ENCODE assay signal across 13 cellular contexts in genomic region chr7:121510302-121510701, GRCh38.
A peak's percentile ranks its signal among the peaks of the same experiment; 100 is the strongest.
DNase-seq lines count a peak whose midpoint lies in the region; ATAC-seq and TF ChIP-seq lines count a peak whose summit lies in the region.
"Had no signal": no experiment of that assay in that cellular context is flagged by ENCODE, and none has a peak within 500 bp of the region (broad histone marks: within the 10 kb centered on the region; RNA-seq: fewer than 3 reads in every experiment).

No MANE protein-coding gene starts in this region.

- no peaks in the 10 kb centered on the region for H3K4me1 ChIP-seq in adrenal gland (replicated peaks in 1 of 2)
- H3K4me1 ChIP-seq in lower lobe of right lung, result no peaks in the 10 kb centered on the region
- H3K4me1 ChIP-seq in uterus, result no peaks in the 10 kb centered on the region
- no peaks in the 10 kb centered on the region for H3K4me1 ChIP-seq in heart left ventricle

- TF ChIP-seq CTCF in HFF-Myc (IDR thresholded peaks at IDR 0.05; ENCODE audit: low read depth, low read length, missing control alignments) (peak; percentile 16), adrenal gland (IDR thresholded peaks at IDR 0.05) (peak in 4 of 6 experiments; percentile 19 to 34 (median 32)), lower lobe of right lung (IDR thresholded peaks at IDR 0.05) (peak; percentile 20), uterus (IDR thresholded peaks at IDR 0.05) (no peak), CD14-positive monocyte (IDR thresholded peaks at IDR 0.05) (no peak), heart left ventricle (IDR thresholded peaks at IDR 0.05) (peak in 3 of 12 donors; percentile 10 to 32 (median 12))

- no peak overlapping the region for H3K27ac Mint-ChIP-seq in activated CD4-positive, alpha-beta T cell treated with anti-CD3 and anti-CD28 coated beads for 36 hours
- H3K27ac Mint-ChIP-seq in activated CD4-positive, alpha-beta T cell treated with anti-CD3 and anti-CD28 coated beads, Interleukin-2, amount 10 ng/mL, durations not matched to agents 7 days and 5 days, result no peak overlapping the region
- H3K27ac Mint-ChIP-seq in CD14-positive monocyte, result no peak overlapping the region
- H3K27ac Mint-ChIP-seq: activated B cell treated with CpG ODN at 0.5 μM for 24 hours had no signal

- intact Hi-C loops in activated CD4-positive, alpha-beta T cell treated with anti-CD3 and anti-CD28 coated beads for 36 hours (cut with DNase I, micrococcal nuclease), result loop anchor here in 1 of 2 experiments (1.0 kb wide), 1 partner anchor 144 kb away; no protein-coding TSS in a partner anchor
- intact Hi-C loops in adrenal gland (cut with DNase I) (no loop called here), lower lobe of right lung (cut with DNase I) (no loop called here), uterus (cut with DNase I; ENCODE audit: low total_unique reads) (no loop called here), CD14-positive monocyte (cut with micrococcal nuclease) (no loop called here), heart left ventricle (cut with DNase I) (no loop called here)

- no peak for ATAC-seq in activated CD4-positive, alpha-beta T cell treated with anti-CD3 and anti-CD28 coated beads for 36 hours
- ATAC-seq in lower lobe of right lung (peak in 1 of 2 donors; percentile 21), heart left ventricle (no peak)
- ATAC-seq: activated T-cell treated with anti-CD3 and anti-CD28 coated beads, Interleukin-2, amount 50 U/mL, for 4 hours had no signal

- H3K4me3 ChIP-seq in HFF-Myc (replicated peaks; ENCODE audit: low read depth, low read length) (peak overlapping the region; percentile 15), adrenal gland (no peak overlapping the region), lower lobe of right lung (no peak overlapping the region), uterus (no peak overlapping the region), heart left ventricle (no peak overlapping the region)
- H3K4me3 ChIP-seq: dorsolateral prefrontal cortex had no signal

- no peaks in the 10 kb centered on the region for H3K36me3 Mint-ChIP-seq in activated CD4-positive, alpha-beta T cell treated with anti-CD3 and anti-CD28 coated beads for 36 hours (ENCODE audit: low read depth)
- peaks cover 15% of the 10 kb centered on the region for H3K36me3 Mint-ChIP-seq in activated CD4-positive, alpha-beta T cell treated with anti-CD3 and anti-CD28 coated beads, Interleukin-2, amount 10 ng/mL, durations not matched to agents 7 days and 5 days (ENCODE audit: low read depth)
- H3K36me3 Mint-ChIP-seq in CD14-positive monocyte, result no peaks in the 10 kb centered on the region

- H3K9me3 ChIP-seq in adrenal gland (replicated peaks in 1 of 3) (no peaks in the 10 kb centered on the region), lower lobe of right lung (peaks cover 15% of the 10 kb centered on the region), uterus (peaks cover 0 to 7% of the 10 kb centered on the region in 2 donors), heart left ventricle (peaks cover 0 to 34% (median 20%) of the 10 kb centered on the region in 12 donors)

- 89 to 96% (median 94%) methylated on average over 2 of the region's 2 CpGs for WGBS in adrenal gland, 4 donors
- WGBS in heart left ventricle, 4 donors, result 92 to 95% (median 94%) methylated on average over 2 of the region's 2 CpGs

- CTCF ChIA-PET in activated CD4-positive, alpha-beta T cell treated with anti-CD3 and anti-CD28 coated beads for 36 hours (lab: Charles Lee), result interaction anchor here (2.7 kb wide), 1 partner anchor 143 kb away, joined by 10 read pairs; no protein-coding TSS in a partner anchor
- CTCF ChIA-PET in activated CD4-positive, alpha-beta T cell treated with anti-CD3 and anti-CD28 coated beads, Interleukin-2, amount 10 ng/mL, durations not matched to agents 7 days and 5 days (lab: Charles Lee), result no interaction called here

- peak; percentile 13 for DNase-seq in activated CD4-positive, alpha-beta T cell treated with anti-CD3 and anti-CD28 coated beads for 36 hours
- DNase-seq in activated CD4-positive, alpha-beta T cell treated with anti-CD3 and anti-CD28 coated beads, Interleukin-2, amount 10 ng/mL, durations not matched to agents 7 days and 5 days, result no peak
- no peak for DNase-seq in HFF-Myc (ENCODE audit: extremely low read depth, low read depth)
- peak in 1 of 7 donors; percentile 12 for DNase-seq in adrenal gland
- no peak for DNase-seq in lower lobe of right lung
- no peak for DNase-seq in uterus
- no peak for DNase-seq in CD14-positive monocyte (ENCODE audit: low spot score)
- no peak for DNase-seq in heart left ventricle
- DNase-seq: activated B cell treated with CpG ODN at 0.5 μM for 24 hours; activated T-cell treated with anti-CD3 and anti-CD28 coated beads, Interleukin-2, amount 50 U/mL, for 4 hours; anterior cingulate cortex; dorsolateral prefrontal cortex; nucleus accumbens had no signal

- POLR2A ChIA-PET in activated CD4-positive, alpha-beta T cell treated with anti-CD3 and anti-CD28 coated beads for 36 hours (lab: Charles Lee), result no interaction called here
- POLR2A ChIA-PET in activated CD4-positive, alpha-beta T cell treated with anti-CD3 and anti-CD28 coated beads, Interleukin-2, amount 10 ng/mL, durations not matched to agents 7 days and 5 days (lab: Charles Lee), result no interaction called here

- H3K27me3 ChIP-seq in adrenal gland, result no peaks in the 10 kb centered on the region
- H3K27me3 ChIP-seq in lower lobe of right lung (ENCODE audit: low read depth), result no peaks in the 10 kb centered on the region
- no peaks in the 10 kb centered on the region for H3K27me3 ChIP-seq in uterus
- H3K27me3 ChIP-seq in heart left ventricle, result no peaks in the 10 kb centered on the region
- H3K27me3 ChIP-seq: dorsolateral prefrontal cortex had no signal

- peaks cover 21% of the 10 kb centered on the region for H3K9me3 Mint-ChIP-seq in activated CD4-positive, alpha-beta T cell treated with anti-CD3 and anti-CD28 coated beads for 36 hours (ENCODE audit: low read depth)
- peaks cover 27% of the 10 kb centered on the region for H3K9me3 Mint-ChIP-seq in activated CD4-positive, alpha-beta T cell treated with anti-CD3 and anti-CD28 coated beads, Interleukin-2, amount 10 ng/mL, durations not matched to agents 7 days and 5 days
- peaks cover 19 to 36% (median 30%) of the 10 kb centered on the region in 7 donors for H3K9me3 Mint-ChIP-seq in CD14-positive monocyte

- TF ChIP-seq POLR2A in adrenal gland (IDR thresholded peaks at IDR 0.05), result no peak
- no peak for TF ChIP-seq POLR2A in uterus (IDR thresholded peaks at IDR 0.05)
- no peak for TF ChIP-seq POLR2A in heart left ventricle (IDR thresholded peaks at IDR 0.05)

- H3K36me3 ChIP-seq in adrenal gland (replicated peaks in 1 of 2) (no peaks in the 10 kb centered on the region), lower lobe of right lung (no peaks in the 10 kb centered on the region), uterus (no peaks in the 10 kb centered on the region), heart left ventricle (no peaks in the 10 kb centered on the region)

- peaks cover 19% of the 10 kb centered on the region for H3K27me3 Mint-ChIP-seq in activated CD4-positive, alpha-beta T cell treated with anti-CD3 and anti-CD28 coated beads for 36 hours
- H3K27me3 Mint-ChIP-seq in activated CD4-positive, alpha-beta T cell treated with anti-CD3 and anti-CD28 coated beads, Interleukin-2, amount 10 ng/mL, durations not matched to agents 7 days and 5 days, result peaks cover 5% of the 10 kb centered on the region
- H3K27me3 Mint-ChIP-seq in CD14-positive monocyte (ENCODE audit: low read depth in 3 of 3), result peaks cover 0 to 6% (median 0%) of the 10 kb centered on the region in 3 donors
- H3K27me3 Mint-ChIP-seq: activated B cell treated with CpG ODN at 0.5 μM for 24 hours had no signal

- H3K27ac ChIP-seq in adrenal gland (no peak overlapping the region), lower lobe of right lung (no peak overlapping the region), uterus (no peak overlapping the region), heart left ventricle (no peak overlapping the region)
- H3K27ac ChIP-seq: dorsolateral prefrontal cortex had no signal

- H3K4me1 Mint-ChIP-seq in activated CD4-positive, alpha-beta T cell treated with anti-CD3 and anti-CD28 coated beads for 36 hours, result no peaks in the 10 kb centered on the region
- H3K4me1 Mint-ChIP-seq in activated CD4-positive, alpha-beta T cell treated with anti-CD3 and anti-CD28 coated beads, Interleukin-2, amount 10 ng/mL, durations not matched to agents 7 days and 5 days, result no peaks in the 10 kb centered on the region
- H3K4me1 Mint-ChIP-seq in CD14-positive monocyte, result no peaks in the 10 kb centered on the region
- H3K4me1 Mint-ChIP-seq: activated B cell treated with CpG ODN at 0.5 μM for 24 hours had no signal

- no peak overlapping the region for H3K4me3 Mint-ChIP-seq in activated CD4-positive, alpha-beta T cell treated with anti-CD3 and anti-CD28 coated beads for 36 hours
- H3K4me3 Mint-ChIP-seq in activated CD4-positive, alpha-beta T cell treated with anti-CD3 and anti-CD28 coated beads, Interleukin-2, amount 10 ng/mL, durations not matched to agents 7 days and 5 days, result no peak overlapping the region
- no peak overlapping the region for H3K4me3 Mint-ChIP-seq in CD14-positive monocyte
- H3K4me3 Mint-ChIP-seq: activated B cell treated with CpG ODN at 0.5 μM for 24 hours; activated T-cell treated with anti-CD3 and anti-CD28 coated beads, Interleukin-2, amount 50 U/mL, for 4 hours had no signal

Comparison
In these comparisons a context has a peak if more than half of its experiments do, and no peak if none do; other contexts are left out.
1. CTCF ChIP-seq: peak in HFF-Myc (single experiment), adrenal gland (4 of 6) and lower lobe of right lung (single experiment); none in uterus (0 of 4) and CD14-positive monocyte (single experiment).